ENCODE assay signal across 1 cellular context in genomic region chr3:128617557-128618397, GRCh38.
A peak's percentile ranks its signal among the peaks of the same experiment; 100 is the strongest.
TF ChIP-seq lines count a peak whose summit lies in the region.

No MANE protein-coding gene starts in this region.

TF ChIP-seq in HEK293, 187 proteins besides CTCF, POLR2A, EP300 and RAD21 (continued from another document):
- TF ChIP-seq ZNF335 (tag by site-specific recombination; conservative IDR thresholded peaks at IDR 0.05) (peak; percentile 86), ATF2 (tag by site-specific recombination; IDR thresholded peaks at IDR 0.05; ENCODE audit: low read depth) (no peak), ZNF513 (tag by site-specific recombination; IDR thresholded peaks at IDR 0.05) (peak; percentile 57), ZXDB (tag by site-specific recombination; IDR thresholded peaks at IDR 0.05) (peak; percentile 100), ZNF639 (tag by site-specific recombination; IDR thresholded peaks at IDR 0.05) (peak; percentile 18; the same call in 1 of the 2 replicates), ZNF202 (tag by site-specific recombination; IDR thresholded peaks at IDR 0.05; ENCODE audit: borderline replicate concordance) (no peak), ZNF223 (tag by site-specific recombination; IDR thresholded peaks at IDR 0.05) (no peak), ZSCAN23 (tag by site-specific recombination; IDR thresholded peaks at IDR 0.05) (no peak), SCRT2 (tag by site-specific recombination; IDR thresholded peaks at IDR 0.05) (no peak), ZNF174 (tag by site-specific recombination; IDR thresholded peaks at IDR 0.05) (no peak), KLF17 (tag by site-specific recombination; IDR thresholded peaks at IDR 0.05) (no peak), ZNF391 (tag by site-specific recombination; IDR thresholded peaks at IDR 0.05; ENCODE audit: borderline replicate concordance, low read depth) (peak; percentile 13; the same call in 1 of the 2 replicates), ZNF488 (tag by site-specific recombination; IDR thresholded peaks at IDR 0.05) (no peak), ZNF140 (tag by site-specific recombination; IDR thresholded peaks at IDR 0.05) (no peak), PBX3 (CRISPR knock-in tag; IDR thresholded peaks at IDR 0.05) (peak; percentile 44; the same call in 1 of the 2 replicates), HOXD13 (CRISPR knock-in tag; IDR thresholded peaks at IDR 0.05; ENCODE audit: borderline replicate concordance) (no peak), ZBTB20 (tag by site-specific recombination; IDR thresholded peaks at IDR 0.05) (peak; percentile 76), ZNF24 (tag by site-specific recombination; IDR thresholded peaks at IDR 0.05) (peak; percentile 77; the same call in 1 of the 2 replicates), ZNF23 (tag by site-specific recombination; IDR thresholded peaks at IDR 0.05; ENCODE audit: borderline replicate concordance) (no peak), ZNF2 (tag by site-specific recombination; IDR thresholded peaks at IDR 0.05) (peak; percentile 35), ZNF701 (tag by site-specific recombination; IDR thresholded peaks at IDR 0.05) (no peak), ZNF664 (tag by site-specific recombination; IDR thresholded peaks at IDR 0.05) (no peak), KLF8 (tag by site-specific recombination; IDR thresholded peaks at IDR 0.05) (peak; percentile 36; the same call in 1 of the 2 replicates), ZBTB48 (tag by site-specific recombination; IDR thresholded peaks at IDR 0.05) (peak; percentile 89), ZNF10 (tag by site-specific recombination; IDR thresholded peaks at IDR 0.05) (0 out of 2 replicates have a peak, but pooled peaks have one; percentile 37), ZNF248 (tag by site-specific recombination; IDR thresholded peaks at IDR 0.05) (no peak), ZNF302 (tag by site-specific recombination; IDR thresholded peaks at IDR 0.05; ENCODE audit: low read depth) (no peak), ZBTB21 (tag by site-specific recombination; IDR thresholded peaks at IDR 0.05) (no peak), MEIS1 (CRISPR knock-in tag; IDR thresholded peaks at IDR 0.05; ENCODE audit: borderline replicate concordance) (no peak), ZNF169 (tag by site-specific recombination; IDR thresholded peaks at IDR 0.05) (no peak), ZNF48 (tag by site-specific recombination; IDR thresholded peaks at IDR 0.05) (no peak), ZNF354C (tag by site-specific recombination; IDR thresholded peaks at IDR 0.05; ENCODE audit: borderline replicate concordance, low read depth) (no peak), ZNF16 (tag by site-specific recombination; IDR thresholded peaks at IDR 0.05; ENCODE audit: low read depth) (no peak), WT1 (tag by site-specific recombination; IDR thresholded peaks at IDR 0.05) (no peak), ZNF692 (tag by site-specific recombination; IDR thresholded peaks at IDR 0.05) (peak; percentile 70), AEBP2 (tag by site-specific recombination; IDR thresholded peaks at IDR 0.05; ENCODE audit: borderline replicate concordance) (no peak), ZNF596 (tag by site-specific recombination; IDR thresholded peaks at IDR 0.05) (no peak), ZNF530 (tag by site-specific recombination; IDR thresholded peaks at IDR 0.05; ENCODE audit: low read depth) (no peak), ZBTB49 (tag by site-specific recombination; IDR thresholded peaks at IDR 0.05; ENCODE audit: low read depth) (no peak), ZNF155 (tag by site-specific recombination; IDR thresholded peaks at IDR 0.05) (no peak), ZSCAN30 (tag by site-specific recombination; IDR thresholded peaks at IDR 0.05) (no peak), ZNF26 (tag by site-specific recombination; IDR thresholded peaks at IDR 0.05) (no peak), ZNF600 (tag by site-specific recombination; IDR thresholded peaks at IDR 0.05) (peak; percentile 91), ZNF366 (tag by site-specific recombination; conservative IDR thresholded peaks at IDR 0.05) (peak; percentile 75), ZNF132 (tag by site-specific recombination; IDR thresholded peaks at IDR 0.05; ENCODE audit: borderline replicate concordance) (no peak), ZNF138 (tag by site-specific recombination; IDR thresholded peaks at IDR 0.05; ENCODE audit: borderline replicate concordance) (no peak), ZNF747 (tag by site-specific recombination; IDR thresholded peaks at IDR 0.05) (no peak), IKZF3 (tag by site-specific recombination; IDR thresholded peaks at IDR 0.05) (no peak), ZNF274 (IDR thresholded peaks at IDR 0.05; ENCODE audit: low read length) (no peak), ZNF274 (tag by site-specific recombination; IDR thresholded peaks at IDR 0.05; ENCODE audit: borderline replicate concordance) (no peak), ZNF704 (tag by site-specific recombination; IDR thresholded peaks at IDR 0.05) (no peak), ZNF239 (tag by site-specific recombination; IDR thresholded peaks at IDR 0.05) (no peak), ZBTB7A (tag by site-specific recombination; IDR thresholded peaks at IDR 0.05; ENCODE audit: low read depth) (no peak)
TF ChIP-seq in HEK293: peak in this region for 46.
